Comparison of ENCODE assay signal across 1 cellular context in genomic region chr1:234957330-234958065, GRCh38.
TF ChIP-seq lines count a peak whose summit lies in the region.

No MANE protein-coding gene starts in this region.

TF ChIP-seq in HepG2, 621 proteins besides CTCF, POLR2A, EP300 and RAD21 (continued from another document and continues in another):
- no peak for TF ChIP-seq ZNF407 (CRISPR knock-in tag; IDR thresholded peaks at IDR 0.05; ENCODE audit: not compliant biosample characterization)
- TF ChIP-seq SMAD9 (CRISPR knock-in tag; IDR thresholded peaks at IDR 0.05): no peak
- TF ChIP-seq ZNF30 (CRISPR knock-in tag; IDR thresholded peaks at IDR 0.05): no peak
- 0 out of 2 replicates have a peak, but pooled peaks have one; percentile 58 for TF ChIP-seq PAWR (CRISPR knock-in tag; IDR thresholded peaks at IDR 0.05; ENCODE audit: borderline replicate concordance)
- no peak for TF ChIP-seq ZNF251 (CRISPR knock-in tag; IDR thresholded peaks at IDR 0.05)
- no peak for TF ChIP-seq LRRFIP1 (CRISPR knock-in tag; conservative IDR thresholded peaks at IDR 0.05)
- peak; percentile 77 for TF ChIP-seq HDAC1 (CRISPR knock-in tag; IDR thresholded peaks at IDR 0.05)
- peak; percentile 54; the same call in 1 of the 2 replicates for TF ChIP-seq ZNF264 (CRISPR knock-in tag; IDR thresholded peaks at IDR 0.05)
- TF ChIP-seq FLYWCH1 (CRISPR knock-in tag; IDR thresholded peaks at IDR 0.05): no peak
- peak; percentile 95 for TF ChIP-seq GATAD2A (CRISPR knock-in tag; IDR thresholded peaks at IDR 0.05)
- TF ChIP-seq HOMEZ (CRISPR knock-in tag; IDR thresholded peaks at IDR 0.05; ENCODE audit: low read depth): peak; percentile 78; the same call in 1 of the 2 replicates
- TF ChIP-seq LBX2 (CRISPR knock-in tag; IDR thresholded peaks at IDR 0.05; ENCODE audit: borderline replicate concordance): no peak
- TF ChIP-seq SMAD3 (CRISPR knock-in tag; IDR thresholded peaks at IDR 0.05): peak; percentile 86
- peak; percentile 83 for TF ChIP-seq KAT8 (CRISPR knock-in tag; IDR thresholded peaks at IDR 0.05)
- peak; percentile 78 for TF ChIP-seq SP5 (CRISPR knock-in tag; IDR thresholded peaks at IDR 0.05; ENCODE audit: borderline replicate concordance, low read depth)
- TF ChIP-seq HMG20A (CRISPR knock-in tag; IDR thresholded peaks at IDR 0.05; ENCODE audit: borderline replicate concordance): peak; percentile 91; the same call in 1 of the 2 replicates
- peak; percentile 93 for TF ChIP-seq MIXL1 (CRISPR knock-in tag; IDR thresholded peaks at IDR 0.05)
- no peak for TF ChIP-seq PRDM15 (CRISPR knock-in tag; IDR thresholded peaks at IDR 0.05)
- TF ChIP-seq ZNF24 (IDR thresholded peaks at IDR 0.05): peak; percentile 36; the same call in 1 of the 2 replicates
- TF ChIP-seq ARID4A (CRISPR knock-in tag; IDR thresholded peaks at IDR 0.05; ENCODE audit: borderline replicate concordance): peak; percentile 43; the same call in 1 of the 2 replicates
- no peak for TF ChIP-seq ZNF274 (CRISPR knock-in tag; IDR thresholded peaks at IDR 0.05)
- peak; percentile 100 for TF ChIP-seq JUNB (CRISPR knock-in tag; IDR thresholded peaks at IDR 0.05; ENCODE audit: borderline replicate concordance)
- TF ChIP-seq SOX5 (CRISPR knock-in tag; IDR thresholded peaks at IDR 0.05; ENCODE audit: borderline replicate concordance): peak; percentile 91
- peak in 1 of 2 experiments; percentile 85; a peak in 2 of 4 replicates for TF ChIP-seq ATF4 (CRISPR knock-in tag; IDR thresholded peaks at IDR 0.05)
- no peak for TF ChIP-seq ZNF280B (CRISPR knock-in tag; IDR thresholded peaks at IDR 0.05; ENCODE audit: borderline replicate concordance)
- TF ChIP-seq TBP (CRISPR knock-in tag; IDR thresholded peaks at IDR 0.05): 0 out of 2 replicates have a peak, but pooled peaks have one; percentile 17
- peak; percentile 90 for TF ChIP-seq RXRA (CRISPR knock-in tag; IDR thresholded peaks at IDR 0.05)
- no peak for TF ChIP-seq ZNF83 (CRISPR knock-in tag; IDR thresholded peaks at IDR 0.05; ENCODE audit: borderline replicate concordance)
- peak; percentile 66; the same call in 1 of the 2 replicates for TF ChIP-seq NRL (CRISPR knock-in tag; IDR thresholded peaks at IDR 0.05; ENCODE audit: borderline replicate concordance)
